8 cellular contexts compared by ENCODE assay signal in the genomic region with DNA sequence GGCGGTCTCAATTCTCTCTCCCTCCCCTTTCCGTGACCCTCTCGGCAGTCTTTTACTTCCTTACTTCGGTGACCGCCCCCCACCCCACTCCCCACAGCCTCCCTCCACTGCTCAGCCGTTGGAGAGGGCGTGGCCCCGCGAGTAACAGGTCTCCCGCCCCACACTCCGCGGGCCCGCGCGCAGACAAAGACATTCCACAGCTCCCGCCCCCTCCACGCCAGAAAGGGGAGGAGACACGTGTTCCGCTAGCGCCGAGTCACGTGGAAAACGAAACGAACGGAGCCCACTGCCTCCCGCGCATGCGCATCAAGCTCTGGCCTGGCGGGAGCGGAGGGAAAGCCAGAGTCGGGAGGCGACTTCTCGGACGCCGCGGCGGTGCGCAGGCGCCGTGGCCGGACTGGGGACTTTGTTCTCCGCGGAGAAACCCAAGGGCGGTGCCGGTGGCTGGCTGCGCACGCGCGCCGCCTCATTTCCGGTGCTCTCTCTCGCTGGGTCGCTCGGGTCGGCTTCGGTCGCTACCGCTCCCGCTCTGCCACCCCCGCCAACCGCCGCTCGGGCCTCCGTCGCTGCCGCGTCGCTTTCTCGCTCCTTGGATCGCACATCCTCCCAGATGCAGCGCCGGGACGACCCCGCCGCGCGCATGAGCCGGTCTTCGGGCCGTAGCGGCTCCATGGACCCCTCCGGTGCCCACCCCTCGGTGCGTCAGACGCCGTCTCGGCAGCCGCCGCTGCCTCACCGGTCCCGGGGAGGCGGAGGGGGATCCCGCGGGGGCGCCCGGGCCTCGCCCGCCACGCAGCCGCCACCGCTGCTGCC. TPM values are rescaled to one million over a fixed set of nuclear protein-coding genes. Genes with fewer than 3 reads are reported as not detected.
DNase-seq lines count a peak whose midpoint lies in the region; ATAC-seq and TF ChIP-seq lines count a peak whose summit lies in the region.

A gene with protein sequence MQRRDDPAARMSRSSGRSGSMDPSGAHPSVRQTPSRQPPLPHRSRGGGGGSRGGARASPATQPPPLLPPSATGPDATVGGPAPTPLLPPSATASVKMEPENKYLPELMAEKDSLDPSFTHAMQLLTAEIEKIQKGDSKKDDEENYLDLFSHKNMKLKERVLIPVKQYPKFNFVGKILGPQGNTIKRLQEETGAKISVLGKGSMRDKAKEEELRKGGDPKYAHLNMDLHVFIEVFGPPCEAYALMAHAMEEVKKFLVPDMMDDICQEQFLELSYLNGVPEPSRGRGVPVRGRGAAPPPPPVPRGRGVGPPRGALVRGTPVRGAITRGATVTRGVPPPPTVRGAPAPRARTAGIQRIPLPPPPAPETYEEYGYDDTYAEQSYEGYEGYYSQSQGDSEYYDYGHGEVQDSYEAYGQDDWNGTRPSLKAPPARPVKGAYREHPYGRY (plus strand): TSS at position 483 of the 813 bp plus-strand sequence. CDS start 128 bp downstream, at position 611.

- H3K4me1 ChIP-seq in left lung, result peaks cover 18 to 44% of the 10 kb centered on the region in 2 donors

- intact Hi-C loops in left lung (cut with DNase I), result no loop called here

- TF ChIP-seq CTCF in C4-2B (conservative IDR thresholded peaks at IDR 0.05) (no peak), left lung (IDR thresholded peaks at IDR 0.05) (no peak)

- H3K9me3 ChIP-seq in left lung, result no peaks in the 10 kb centered on the region

- H3K4me3 ChIP-seq in left lung, result peak within 1 kb of the TSS; percentile 93

- H3K27me3 ChIP-seq in left lung, result no peaks in the 10 kb centered on the region

- peak; percentile 100 for DNase-seq in NCI-H774 (lab: John Stamatoyannopoulos, UW)
- DNase-seq in activated CD4-positive, alpha-beta T cell treated with anti-CD3 and anti-CD28 coated beads, Interleukin-2, amount 50 U/mL, for 4 hours, result peak; percentile 98
- DNase-seq in dermis blood vessel endothelial cell, result peak; percentile 100
- DNase-seq in left lung, result peak; percentile 99 to 100
- DNase-seq in stimulated activated CD4-positive, alpha-beta T cell treated with anti-CD3 and anti-CD28 coated beads, Interleukin-2, amount 100 ng/mL, for 48 hours, result peak; percentile 97

- ATAC-seq in GM19395 (IDR thresholded peaks at IDR 0.05; ENCODE audit: unreplicated experiment) (peak; percentile 84), HG03565 (IDR thresholded peaks at IDR 0.05; ENCODE audit: unreplicated experiment) (peak; percentile 73), left lung (peak; percentile 91)

- peak within 1 kb of the TSS; percentile 98 for H3K27ac ChIP-seq in C4-2B
- H3K27ac ChIP-seq in left lung, result peak within 1 kb of the TSS; percentile 98 to 99

- peaks cover 0 to 5% of the 10 kb centered on the region in 2 donors for H3K36me3 ChIP-seq in left lung

RNA-seq across cellular contexts. Expression of the gene that starts here (rescaled TPM):
- total RNA-seq in dermis blood vessel endothelial cell, result 60.9 and 143 TPM in 2 replicates
- 10 to 100 TPM; 87.2 to 95.7 TPM for total RNA-seq in left lung

Comparison
In these comparisons a context has a peak if more than half of its experiments do, and no peak if none do; other contexts are left out.
1. Peak in every context shown above with its lines: DNase-seq, ATAC-seq, H3K4me3 ChIP-seq and H3K27ac ChIP-seq.